Comparison of ENCODE assay signal across 1 cellular context in the genomic region with DNA sequence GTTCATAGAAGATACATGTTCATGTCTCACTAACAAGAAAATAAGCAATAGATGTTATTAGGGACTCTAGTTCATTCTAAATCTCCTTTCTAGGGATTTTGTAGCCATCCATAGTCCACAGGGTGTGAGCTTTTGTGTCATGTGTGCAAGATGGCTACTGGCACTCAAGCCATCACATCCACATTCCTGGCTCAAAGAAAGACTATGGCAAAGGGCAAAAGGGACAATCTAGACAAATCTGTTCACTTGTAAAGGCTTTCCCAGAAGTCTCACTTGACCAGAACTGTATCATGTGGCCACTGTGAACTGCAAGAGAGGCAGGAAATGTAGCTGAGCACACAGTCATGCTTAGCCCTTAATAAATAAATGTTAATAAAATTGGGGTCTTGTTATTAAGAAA.
TF ChIP-seq lines count a peak whose summit lies in the region.

No MANE protein-coding gene starts in this region.

TF ChIP-seq in HCT116, 20 proteins besides CTCF, POLR2A, EP300 and RAD21:
- TF ChIP-seq, protein P1, sequence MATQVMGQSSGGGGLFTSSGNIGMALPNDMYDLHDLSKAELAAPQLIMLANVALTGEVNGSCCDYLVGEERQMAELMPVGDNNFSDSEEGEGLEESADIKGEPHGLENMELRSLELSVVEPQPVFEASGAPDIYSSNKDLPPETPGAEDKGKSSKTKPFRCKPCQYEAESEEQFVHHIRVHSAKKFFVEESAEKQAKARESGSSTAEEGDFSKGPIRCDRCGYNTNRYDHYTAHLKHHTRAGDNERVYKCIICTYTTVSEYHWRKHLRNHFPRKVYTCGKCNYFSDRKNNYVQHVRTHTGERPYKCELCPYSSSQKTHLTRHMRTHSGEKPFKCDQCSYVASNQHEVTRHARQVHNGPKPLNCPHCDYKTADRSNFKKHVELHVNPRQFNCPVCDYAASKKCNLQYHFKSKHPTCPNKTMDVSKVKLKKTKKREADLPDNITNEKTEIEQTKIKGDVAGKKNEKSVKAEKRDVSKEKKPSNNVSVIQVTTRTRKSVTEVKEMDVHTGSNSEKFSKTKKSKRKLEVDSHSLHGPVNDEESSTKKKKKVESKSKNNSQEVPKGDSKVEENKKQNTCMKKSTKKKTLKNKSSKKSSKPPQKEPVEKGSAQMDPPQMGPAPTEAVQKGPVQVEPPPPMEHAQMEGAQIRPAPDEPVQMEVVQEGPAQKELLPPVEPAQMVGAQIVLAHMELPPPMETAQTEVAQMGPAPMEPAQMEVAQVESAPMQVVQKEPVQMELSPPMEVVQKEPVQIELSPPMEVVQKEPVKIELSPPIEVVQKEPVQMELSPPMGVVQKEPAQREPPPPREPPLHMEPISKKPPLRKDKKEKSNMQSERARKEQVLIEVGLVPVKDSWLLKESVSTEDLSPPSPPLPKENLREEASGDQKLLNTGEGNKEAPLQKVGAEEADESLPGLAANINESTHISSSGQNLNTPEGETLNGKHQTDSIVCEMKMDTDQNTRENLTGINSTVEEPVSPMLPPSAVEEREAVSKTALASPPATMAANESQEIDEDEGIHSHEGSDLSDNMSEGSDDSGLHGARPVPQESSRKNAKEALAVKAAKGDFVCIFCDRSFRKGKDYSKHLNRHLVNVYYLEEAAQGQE (IDR thresholded peaks at IDR 0.05; ENCODE audit: low read depth), result no peak
